In the genomic region with DNA sequence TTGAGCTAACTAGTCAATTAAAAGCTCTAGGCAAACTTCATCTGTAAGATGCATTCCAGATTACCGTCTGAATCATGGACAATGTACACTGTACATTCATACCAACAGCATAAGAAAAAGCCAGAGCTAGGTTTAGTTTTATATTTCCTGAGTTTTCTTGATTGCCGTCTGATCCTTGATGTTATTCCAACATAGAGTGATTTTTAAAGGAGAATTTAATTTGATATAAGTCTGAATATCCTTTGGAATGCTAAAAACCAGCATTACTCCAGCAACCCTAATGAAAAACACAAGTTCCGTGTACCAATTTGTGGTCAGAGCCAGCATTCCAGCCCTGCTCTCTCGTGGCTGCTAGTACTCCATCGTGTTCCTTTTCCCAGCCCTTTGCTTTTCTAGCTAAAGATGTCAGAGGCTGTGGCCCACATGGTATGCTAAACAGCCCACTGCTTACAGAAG, we compare ENCODE assay signal across 16 cellular contexts.
DNase-seq lines count a peak whose midpoint lies in the region; ATAC-seq and TF ChIP-seq lines count a peak whose summit lies in the region.
"Had no signal": no experiment of that assay in that cellular context is flagged by ENCODE, and none has a peak within 500 bp of the region (broad histone marks: within the 10 kb centered on the region; RNA-seq: fewer than 3 reads in every experiment).

No MANE protein-coding gene starts in this region.

- H3K36me3 Mint-ChIP-seq in WTC11, result no peaks in the 10 kb centered on the region
- H3K36me3 Mint-ChIP-seq in activated naive CD8-positive, alpha-beta T cell treated with anti-CD3 and anti-CD28 coated beads for 36 hours, result no peaks in the 10 kb centered on the region

- no peak overlapping the region for H3K27ac Mint-ChIP-seq in WTC11
- no peak overlapping the region for H3K27ac Mint-ChIP-seq in activated naive CD8-positive, alpha-beta T cell treated with anti-CD3 and anti-CD28 coated beads for 36 hours

- no peak overlapping the region for H3K27ac ChIP-seq in right atrium auricular region
- H3K27ac ChIP-seq: C4-2B, KMS-11, parathyroid adenoma had no signal

- H3K9me3 ChIP-seq in right atrium auricular region, result no peaks in the 10 kb centered on the region
- H3K9me3 ChIP-seq: tibial artery had no signal

- TF ChIP-seq CTCF in WTC11 (IDR thresholded peaks at IDR 0.05), result no peak
- TF ChIP-seq CTCF in fibroblast of villous mesenchyme (IDR thresholded peaks at IDR 0.05; ENCODE audit: insufficient read depth, low read depth, low read length), result no peak
- no peak for TF ChIP-seq CTCF in retinal pigment epithelial cell (conservative IDR thresholded peaks at IDR 0.05; ENCODE audit: low read depth, low read length)
- no peak for TF ChIP-seq CTCF in right atrium auricular region (IDR thresholded peaks at IDR 0.05)

- DNase-seq in Daoy (ENCODE audit: low read depth) (peak; percentile 89), WTC11 (ENCODE audit: low spot score) (no peak), fibroblast of villous mesenchyme (ENCODE audit: low read depth) (peak; percentile 91), retinal pigment epithelial cell (ENCODE audit: low read depth) (peak; percentile 71), NCI-H748 treated with DMSO at 0.1 percent for 48 hours (lab: John Stamatoyannopoulos, UW) (no peak), right atrium auricular region (ENCODE audit: low spot score) (no peak)
- DNase-seq in activated naive CD8-positive, alpha-beta T cell treated with anti-CD3 and anti-CD28 coated beads for 36 hours, result no peak
- DNase-seq in effector CD8-positive, alpha-beta T cell (lab: John Stamatoyannopoulos, UW), result no peak
- DNase-seq: erythroblast, GOT3, T-helper 9 cell, tibial artery had no signal

- peaks cover 9% of the 10 kb centered on the region for H3K27me3 Mint-ChIP-seq in WTC11 (ENCODE audit: low read depth)
- peaks cover 37% of the 10 kb centered on the region for H3K27me3 Mint-ChIP-seq in activated naive CD8-positive, alpha-beta T cell treated with anti-CD3 and anti-CD28 coated beads for 36 hours

- H3K36me3 ChIP-seq in right atrium auricular region, result no peaks in the 10 kb centered on the region
- H3K36me3 ChIP-seq: tibial artery had no signal

- H3K4me3 ChIP-seq in fibroblast of villous mesenchyme (ENCODE audit: low read depth, low read length), result no peak overlapping the region
- H3K4me3 ChIP-seq in retinal pigment epithelial cell (ENCODE audit: low read length), result no peak overlapping the region
- H3K4me3 ChIP-seq in right atrium auricular region, result no peak overlapping the region
- H3K4me3 ChIP-seq: tibial artery had no signal

- H3K9me3 Mint-ChIP-seq in WTC11, result no peaks in the 10 kb centered on the region
- H3K9me3 Mint-ChIP-seq in activated naive CD8-positive, alpha-beta T cell treated with anti-CD3 and anti-CD28 coated beads for 36 hours, result no peaks in the 10 kb centered on the region

- H3K4me1 Mint-ChIP-seq in WTC11, result peaks cover 29% of the 10 kb centered on the region
- peaks cover 2% of the 10 kb centered on the region for H3K4me1 Mint-ChIP-seq in activated naive CD8-positive, alpha-beta T cell treated with anti-CD3 and anti-CD28 coated beads for 36 hours

- POLR2A ChIA-PET in WTC11 (lab: Charles Lee), result interaction anchor here (0.6 kb wide), 1 partner anchor 1101 kb away, joined by 4 read pairs; no protein-coding TSS in a partner anchor

- no peaks in the 10 kb centered on the region for H3K27me3 ChIP-seq in right atrium auricular region
- H3K27me3 ChIP-seq: tibial artery had no signal

- H3K4me1 ChIP-seq in right atrium auricular region, result no peaks in the 10 kb centered on the region
- H3K4me1 ChIP-seq: parathyroid adenoma had no signal

- peak; percentile 28; the same call in 1 of the 2 replicates for ATAC-seq in WTC11
- ATAC-seq: left lobe of liver had no signal

- H3K4me3 Mint-ChIP-seq in WTC11, result no peak overlapping the region
- no peak overlapping the region for H3K4me3 Mint-ChIP-seq in activated naive CD8-positive, alpha-beta T cell treated with anti-CD3 and anti-CD28 coated beads for 36 hours

- CTCF ChIA-PET in WTC11 (lab: Charles Lee), result no interaction called here

TF ChIP-seq in WTC11, 78 proteins besides CTCF, POLR2A, EP300 and RAD21:
- TF ChIP-seq ZNF416 (CRISPR knock-in tag; IDR thresholded peaks at IDR 0.05), result no peak
- TF ChIP-seq ZNF219 (CRISPR knock-in tag; IDR thresholded peaks at IDR 0.05; ENCODE audit: borderline replicate concordance), result no peak
- TF ChIP-seq, protein P1, sequence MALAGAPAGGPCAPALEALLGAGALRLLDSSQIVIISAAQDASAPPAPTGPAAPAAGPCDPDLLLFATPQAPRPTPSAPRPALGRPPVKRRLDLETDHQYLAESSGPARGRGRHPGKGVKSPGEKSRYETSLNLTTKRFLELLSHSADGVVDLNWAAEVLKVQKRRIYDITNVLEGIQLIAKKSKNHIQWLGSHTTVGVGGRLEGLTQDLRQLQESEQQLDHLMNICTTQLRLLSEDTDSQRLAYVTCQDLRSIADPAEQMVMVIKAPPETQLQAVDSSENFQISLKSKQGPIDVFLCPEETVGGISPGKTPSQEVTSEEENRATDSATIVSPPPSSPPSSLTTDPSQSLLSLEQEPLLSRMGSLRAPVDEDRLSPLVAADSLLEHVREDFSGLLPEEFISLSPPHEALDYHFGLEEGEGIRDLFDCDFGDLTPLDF (CRISPR knock-in tag; IDR thresholded peaks at IDR 0.05), result no peak
- TF ChIP-seq, protein P2, sequence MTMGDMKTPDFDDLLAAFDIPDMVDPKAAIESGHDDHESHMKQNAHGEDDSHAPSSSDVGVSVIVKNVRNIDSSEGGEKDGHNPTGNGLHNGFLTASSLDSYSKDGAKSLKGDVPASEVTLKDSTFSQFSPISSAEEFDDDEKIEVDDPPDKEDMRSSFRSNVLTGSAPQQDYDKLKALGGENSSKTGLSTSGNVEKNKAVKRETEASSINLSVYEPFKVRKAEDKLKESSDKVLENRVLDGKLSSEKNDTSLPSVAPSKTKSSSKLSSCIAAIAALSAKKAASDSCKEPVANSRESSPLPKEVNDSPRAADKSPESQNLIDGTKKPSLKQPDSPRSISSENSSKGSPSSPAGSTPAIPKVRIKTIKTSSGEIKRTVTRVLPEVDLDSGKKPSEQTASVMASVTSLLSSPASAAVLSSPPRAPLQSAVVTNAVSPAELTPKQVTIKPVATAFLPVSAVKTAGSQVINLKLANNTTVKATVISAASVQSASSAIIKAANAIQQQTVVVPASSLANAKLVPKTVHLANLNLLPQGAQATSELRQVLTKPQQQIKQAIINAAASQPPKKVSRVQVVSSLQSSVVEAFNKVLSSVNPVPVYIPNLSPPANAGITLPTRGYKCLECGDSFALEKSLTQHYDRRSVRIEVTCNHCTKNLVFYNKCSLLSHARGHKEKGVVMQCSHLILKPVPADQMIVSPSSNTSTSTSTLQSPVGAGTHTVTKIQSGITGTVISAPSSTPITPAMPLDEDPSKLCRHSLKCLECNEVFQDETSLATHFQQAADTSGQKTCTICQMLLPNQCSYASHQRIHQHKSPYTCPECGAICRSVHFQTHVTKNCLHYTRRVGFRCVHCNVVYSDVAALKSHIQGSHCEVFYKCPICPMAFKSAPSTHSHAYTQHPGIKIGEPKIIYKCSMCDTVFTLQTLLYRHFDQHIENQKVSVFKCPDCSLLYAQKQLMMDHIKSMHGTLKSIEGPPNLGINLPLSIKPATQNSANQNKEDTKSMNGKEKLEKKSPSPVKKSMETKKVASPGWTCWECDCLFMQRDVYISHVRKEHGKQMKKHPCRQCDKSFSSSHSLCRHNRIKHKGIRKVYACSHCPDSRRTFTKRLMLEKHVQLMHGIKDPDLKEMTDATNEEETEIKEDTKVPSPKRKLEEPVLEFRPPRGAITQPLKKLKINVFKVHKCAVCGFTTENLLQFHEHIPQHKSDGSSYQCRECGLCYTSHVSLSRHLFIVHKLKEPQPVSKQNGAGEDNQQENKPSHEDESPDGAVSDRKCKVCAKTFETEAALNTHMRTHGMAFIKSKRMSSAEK (CRISPR knock-in tag; IDR thresholded peaks at IDR 0.05; ENCODE audit: borderline replicate concordance), result no peak

Comparison
In these comparisons a context has a peak if more than half of its experiments do, and no peak if none do; other contexts are left out.
1. DNase-seq: peak in Daoy (single experiment), fibroblast of villous mesenchyme (single experiment) and retinal pigment epithelial cell (single experiment); none in WTC11 (single experiment), NCI-H748 treated with DMSO at 0.1 percent for 48 hours (single experiment), activated naive CD8-positive, alpha-beta T cell treated with anti-CD3 and anti-CD28 coated beads for 36 hours (single experiment), effector CD8-positive, alpha-beta T cell (single experiment) and right atrium auricular region (single experiment).